21 cellular contexts compared by ENCODE assay signal in genomic region chr10:35471455-35471854, GRCh38.
DNase-seq lines count a peak whose midpoint lies in the region; FAIRE-seq and TF ChIP-seq lines count a peak whose summit lies in the region.
"Had no signal": no experiment of that assay in that cellular context is flagged by ENCODE, and none has a peak within 500 bp of the region (broad histone marks: within the 10 kb centered on the region; RNA-seq: fewer than 3 reads in every experiment).

No MANE protein-coding gene starts in this region.

- H3K4me1 ChIP-seq in Peyer's patch, result no peaks in the 10 kb centered on the region

- H3K9me3 ChIP-seq in Peyer's patch, result no peaks in the 10 kb centered on the region

- FAIRE-seq in islet of Langerhans (lab: Jason Lieb, UNC), result peak; percentile 5
- FAIRE-seq: GM12892 had no signal

- TF ChIP-seq CTCF in Peyer's patch (IDR thresholded peaks at IDR 0.05), result no peak

- TF ChIP-seq POLR2A in Peyer's patch (IDR thresholded peaks at IDR 0.05), result no peak

- H3K4me3 ChIP-seq in Peyer's patch, result no peak overlapping the region

- H3K4me3 Mint-ChIP-seq in activated naive CD4-positive, alpha-beta T cell treated with anti-CD3 and anti-CD28 coated beads, Interleukin-2, amount 10 ng/mL, durations not matched to agents 7 days and 5 days, result no peak overlapping the region
- H3K4me3 Mint-ChIP-seq: B cell; CD14-positive monocyte; CD8-positive, alpha-beta memory T cell; IgD-negative memory B cell had no signal

- H3K36me3 Mint-ChIP-seq in activated naive CD4-positive, alpha-beta T cell treated with anti-CD3 and anti-CD28 coated beads, Interleukin-2, amount 10 ng/mL, durations not matched to agents 7 days and 5 days, result peaks cover 2% of the 10 kb centered on the region
- H3K36me3 Mint-ChIP-seq: IgD-negative memory B cell had no signal

- H3K4me1 Mint-ChIP-seq in activated naive CD4-positive, alpha-beta T cell treated with anti-CD3 and anti-CD28 coated beads, Interleukin-2, amount 10 ng/mL, durations not matched to agents 7 days and 5 days, result peaks cover 8% of the 10 kb centered on the region

- H3K27me3 ChIP-seq in Peyer's patch, result no peaks in the 10 kb centered on the region

- no peaks in the 10 kb centered on the region for H3K27me3 Mint-ChIP-seq in activated naive CD4-positive, alpha-beta T cell treated with anti-CD3 and anti-CD28 coated beads, Interleukin-2, amount 10 ng/mL, durations not matched to agents 7 days and 5 days
- H3K27me3 Mint-ChIP-seq: B cell; CD8-positive, alpha-beta memory T cell; IgD-negative memory B cell had no signal

- H3K27ac Mint-ChIP-seq in activated naive CD4-positive, alpha-beta T cell treated with anti-CD3 and anti-CD28 coated beads, Interleukin-2, amount 10 ng/mL, durations not matched to agents 7 days and 5 days, result peak overlapping the region; percentile 49
- H3K27ac Mint-ChIP-seq: B cell, IgD-negative memory B cell had no signal

- H3K9me3 Mint-ChIP-seq in activated naive CD4-positive, alpha-beta T cell treated with anti-CD3 and anti-CD28 coated beads, Interleukin-2, amount 10 ng/mL, durations not matched to agents 7 days and 5 days, result no peaks in the 10 kb centered on the region
- H3K9me3 Mint-ChIP-seq: IgD-negative memory B cell had no signal

- H3K36me3 ChIP-seq in Peyer's patch, result no peaks in the 10 kb centered on the region

- peak overlapping the region; percentile 42 for H3K27ac ChIP-seq in caudate nucleus (ENCODE audit: low read depth, low read length)
- no peak overlapping the region for H3K27ac ChIP-seq in Peyer's patch
- H3K27ac ChIP-seq: 22Rv1, HL-60, KMS-11 had no signal

- no peak for DNase-seq in activated naive CD4-positive, alpha-beta T cell treated with anti-CD3 and anti-CD28 coated beads, Interleukin-2, amount 10 ng/mL, durations not matched to agents 7 days and 5 days
- DNase-seq in activated naive CD4-positive, alpha-beta T cell treated with anti-CD3 and anti-CD28 coated beads, Interleukin-2, amount 50 U/mL, for 16 hours, result no peak
- DNase-seq in caudate nucleus (lab: John Stamatoyannopoulos, UW), result no peak
- peak; percentile 82 for DNase-seq in pons (ENCODE audit: low spot score)
- no peak for DNase-seq in NCI-H748 treated with DMSO at 0.1 percent for 48 hours (lab: John Stamatoyannopoulos, UW)
- no peak for DNase-seq in NOMO-1 treated with dmso at 0.1 percent for 144 hours (lab: John Stamatoyannopoulos, UW; ENCODE audit: unreplicated experiment)
- DNase-seq in Peyer's patch, result no peak
- DNase-seq: CD8-positive, alpha-beta memory T cell; DMS153; DND-41; MM.1S; NCI-H2029; NCI-H526 treated with DMSO at 0.1 percent for 48 hours had no signal

- CTCF ChIA-PET in activated naive CD4-positive, alpha-beta T cell treated with anti-CD3 and anti-CD28 coated beads, Interleukin-2, amount 10 ng/mL, durations not matched to agents 7 days and 5 days (lab: Charles Lee), result no interaction called here
